In the genomic region with DNA sequence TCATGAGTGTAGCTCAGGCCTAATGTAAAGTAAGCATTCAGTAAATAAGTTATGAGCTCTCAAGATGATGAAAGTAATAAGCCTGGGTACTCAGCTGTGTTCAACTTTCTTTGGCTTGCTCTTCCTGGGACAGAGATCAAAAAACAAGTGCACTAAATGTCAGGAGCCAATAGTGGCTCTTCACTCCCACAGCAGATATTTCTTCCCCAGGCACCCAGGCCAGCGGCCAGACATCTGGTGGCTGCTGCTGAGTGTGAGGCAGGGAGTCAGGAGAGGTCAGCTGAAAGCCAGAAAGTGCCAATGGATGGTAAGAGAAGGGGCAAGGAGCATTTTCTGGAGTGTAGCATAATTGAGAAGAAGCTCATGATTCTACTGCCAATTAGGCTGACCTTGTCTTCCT, we compare ENCODE assay signal across 26 cellular contexts. TPM values are rescaled to one million over a fixed set of nuclear protein-coding genes. Genes with fewer than 3 reads are reported as not detected.
"Had no signal": no experiment of that assay in that cellular context is flagged by ENCODE, and none has a peak within 500 bp of the region (broad histone marks: within the 10 kb centered on the region; RNA-seq: fewer than 3 reads in every experiment).

No MANE protein-coding gene starts in this region.

- H3K27me3 ChIP-seq: colonic mucosa, pancreas had no signal

- DNase-seq: activated B cell treated with CpG ODN at 0.5 μM for 24 hours; activated CD4-positive, alpha-beta T cell treated with anti-CD3 and anti-CD28 coated beads for 36 hours; activated CD8-positive, alpha-beta memory T cell treated with anti-CD3 and anti-CD28 coated beads, Interleukin-2, amount 10 ng/mL, durations not matched to agents 7 days and 5 days; activated CD8-positive, alpha-beta T cell treated with anti-CD3 and anti-CD28 coated beads, Interleukin-2, amount 10 ng/mL, durations not matched to agents 7 days and 5 days; activated T-cell treated with anti-CD3 and anti-CD28 coated beads, Interleukin-2, amount 50 U/mL, for 48 hours; colonic mucosa; effector CD8-positive, alpha-beta T cell; hypothalamus; naive thymus-derived CD4-positive, alpha-beta T cell; pancreas; retina; stimulated activated CD4-positive, alpha-beta T cell treated with anti-CD3 and anti-CD28 coated beads, Interleukin-15, amount 100 ng/mL, for 24 hours; stimulated activated CD4-positive, alpha-beta T cell treated with anti-CD3 and anti-CD28 coated beads, Interleukin-2, amount 100 ng/mL, for 24 hours; stimulated activated naive B cell treated with anti-CD40 and anti-IgM and Interleukin-4, amounts not matched to agents 10 μg/mL and 1 μg/mL and 100 μg/mL, for 72 hours; stomach; T-helper 1 cell; tibial artery had no signal

- H3K9me3 ChIP-seq: colonic mucosa, gastroesophageal sphincter, pancreas, prostate gland, stomach, suprapubic skin, tibial artery had no signal

- H3K36me3 Mint-ChIP-seq: activated CD8-positive, alpha-beta memory T cell treated with anti-CD3 and anti-CD28 coated beads, Interleukin-2, amount 10 ng/mL, durations not matched to agents 7 days and 5 days; activated naive CD4-positive, alpha-beta T cell treated with anti-CD3 and anti-CD28 coated beads, Interleukin-2, amount 50 U/mL, for 72 hours; mesothelial cell of epicardium; naive thymus-derived CD4-positive, alpha-beta T cell; stimulated activated naive B cell treated with anti-CD40 and anti-IgM and Interleukin-4, amounts not matched to agents 10 μg/mL and 1 μg/mL and 100 μg/mL, for 72 hours had no signal

- H3K4me3 Mint-ChIP-seq: activated B cell treated with CpG ODN at 0.5 μM for 24 hours; activated CD4-positive, alpha-beta T cell treated with anti-CD3 and anti-CD28 coated beads for 36 hours; activated CD8-positive, alpha-beta memory T cell treated with anti-CD3 and anti-CD28 coated beads, Interleukin-2, amount 10 ng/mL, durations not matched to agents 7 days and 5 days; activated CD8-positive, alpha-beta T cell treated with anti-CD3 and anti-CD28 coated beads, Interleukin-2, amount 10 ng/mL, durations not matched to agents 7 days and 5 days; mesothelial cell of epicardium; naive thymus-derived CD4-positive, alpha-beta T cell; neural crest cell; stimulated activated naive B cell treated with anti-CD40 and anti-IgM and Interleukin-4, amounts not matched to agents 10 μg/mL and 1 μg/mL and 100 μg/mL, for 72 hours; T-helper 2 cell treated with Interferon-gamma antibody and Interleukin-4, amounts not matched to agents 5 μg/mL and 100 μg/mL, for 36 hours had no signal

- H3K36me3 ChIP-seq: colonic mucosa, gastroesophageal sphincter, pancreas, prostate gland, stomach, suprapubic skin, tibial artery had no signal

- H3K27ac ChIP-seq: colonic mucosa, gastroesophageal sphincter, pancreas, prostate gland, stomach, suprapubic skin, tibial artery had no signal

- H3K9me3 Mint-ChIP-seq: activated B cell treated with CpG ODN at 0.5 μM for 24 hours; activated naive CD4-positive, alpha-beta T cell treated with anti-CD3 and anti-CD28 coated beads, Interleukin-2, amount 50 U/mL, for 72 hours; activated T-helper 2 cell treated with anti-CD3 and anti-CD28 coated beads, Interferon-gamma antibody, Interleukin-2, Interleukin-4, amounts not matched to agents 10 μg/mL and 5 μg/mL and 100 μg/mL, durations not matched to agents 14 hours and 24 hours and 36 hours; neural crest cell; T-helper 2 cell treated with Interferon-gamma antibody and Interleukin-4, amounts not matched to agents 5 μg/mL and 100 μg/mL, for 36 hours had no signal

- H3K4me3 ChIP-seq: colonic mucosa, gastroesophageal sphincter, pancreas, prostate gland, stomach, suprapubic skin, tibial artery had no signal

- ATAC-seq: activated CD4-positive, alpha-beta T cell treated with anti-CD3 and anti-CD28 coated beads for 36 hours; activated CD8-positive, alpha-beta memory T cell treated with anti-CD3 and anti-CD28 coated beads, Interleukin-2, amount 10 ng/mL, durations not matched to agents 7 days and 5 days; activated CD8-positive, alpha-beta T cell treated with anti-CD3 and anti-CD28 coated beads, Interleukin-2, amount 10 ng/mL, durations not matched to agents 7 days and 5 days; activated naive CD4-positive, alpha-beta T cell treated with anti-CD3 and anti-CD28 coated beads, Interleukin-2, amount 50 U/mL, for 72 hours; gastroesophageal sphincter; left lobe of liver; naive thymus-derived CD4-positive, alpha-beta T cell; pancreas; stimulated activated naive B cell treated with anti-CD40 and anti-IgM and Interleukin-4, amounts not matched to agents 10 μg/mL and 1 μg/mL and 100 μg/mL, for 72 hours had no signal

- H3K27ac Mint-ChIP-seq: activated B cell treated with CpG ODN at 0.5 μM for 24 hours; activated CD4-positive, alpha-beta T cell treated with anti-CD3 and anti-CD28 coated beads for 36 hours; activated CD8-positive, alpha-beta memory T cell treated with anti-CD3 and anti-CD28 coated beads, Interleukin-2, amount 10 ng/mL, durations not matched to agents 7 days and 5 days; activated CD8-positive, alpha-beta T cell treated with anti-CD3 and anti-CD28 coated beads, Interleukin-2, amount 10 ng/mL, durations not matched to agents 7 days and 5 days; activated naive CD4-positive, alpha-beta T cell treated with anti-CD3 and anti-CD28 coated beads, Interleukin-2, amount 50 U/mL, for 72 hours; activated T-helper 2 cell treated with anti-CD3 and anti-CD28 coated beads, Interferon-gamma antibody, Interleukin-2, Interleukin-4, amounts not matched to agents 10 μg/mL and 5 μg/mL and 100 μg/mL, durations not matched to agents 14 hours and 24 hours and 36 hours; mesothelial cell of epicardium; naive thymus-derived CD4-positive, alpha-beta T cell; stimulated activated naive B cell treated with anti-CD40 and anti-IgM and Interleukin-4, amounts not matched to agents 10 μg/mL and 1 μg/mL and 100 μg/mL, for 72 hours; T-helper 2 cell treated with Interferon-gamma antibody and Interleukin-4, amounts not matched to agents 5 μg/mL and 100 μg/mL, for 36 hours had no signal

- H3K4me1 ChIP-seq: colonic mucosa, gastroesophageal sphincter, pancreas, prostate gland, stomach, suprapubic skin, tibial artery had no signal

- H3K4me1 Mint-ChIP-seq: activated B cell treated with CpG ODN at 0.5 μM for 24 hours; activated CD4-positive, alpha-beta T cell treated with anti-CD3 and anti-CD28 coated beads for 36 hours; activated CD8-positive, alpha-beta memory T cell treated with anti-CD3 and anti-CD28 coated beads, Interleukin-2, amount 10 ng/mL, durations not matched to agents 7 days and 5 days; mesothelial cell of epicardium; naive thymus-derived CD4-positive, alpha-beta T cell; stimulated activated naive B cell treated with anti-CD40 and anti-IgM and Interleukin-4, amounts not matched to agents 10 μg/mL and 1 μg/mL and 100 μg/mL, for 72 hours had no signal

RNA-seq across cellular contexts. Expression of gene ITGA11, which starts 18.2 kb away (rescaled TPM):
- total RNA-seq: activated B cell treated with CpG ODN at 0.5 μM for 24 hours had no signal
